8 cellular contexts compared by ENCODE assay signal in genomic region chr17:80760501-80760900, GRCh38.
DNase-seq lines count a peak whose midpoint lies in the region; ATAC-seq and TF ChIP-seq lines count a peak whose summit lies in the region.

No MANE protein-coding gene starts in this region.

- H3K9me3 ChIP-seq in suprapubic skin: no peaks in the 10 kb centered on the region

- TF ChIP-seq EP300 in suprapubic skin (IDR thresholded peaks at IDR 0.05): no peak

- no peak overlapping the region for H3K27ac Mint-ChIP-seq in memory B cell

- peak; percentile 31 for ATAC-seq in memory B cell (ENCODE audit: low read depth)
- no peak for ATAC-seq in HG03025 (IDR thresholded peaks at IDR 0.05; ENCODE audit: low FRiP score, unreplicated experiment)
- ATAC-seq in Right ventricle myocardium inferior: no peak

- intact Hi-C loops in Right ventricle myocardium inferior (cut with DNase I): no loop called here

- H3K4me3 Mint-ChIP-seq in memory B cell: no peak overlapping the region

- DNase-seq in DMS79 treated with DMSO at 0.1 percent for 48 hours (lab: John Stamatoyannopoulos, UW) (peak; percentile 71), NCI-H1417 treated with DMSO at 0.1 percent for 48 hours (lab: John Stamatoyannopoulos, UW) (peak; percentile 64), SKM-1 treated with dmso at 0.1 percent for 144 hours (lab: John Stamatoyannopoulos, UW; ENCODE audit: unreplicated experiment) (peak; percentile 57), memory B cell (ENCODE audit: low spot score in 2 of 2) (no peak), AG08395 (ENCODE audit: low spot score) (no peak), suprapubic skin (ENCODE audit: low spot score in 2 of 2) (no peak), Right ventricle myocardium inferior (ENCODE audit: missing footprints) (no peak)

- no peaks in the 10 kb centered on the region for H3K9me3 Mint-ChIP-seq in memory B cell

- TF ChIP-seq POLR2A in suprapubic skin (IDR thresholded peaks at IDR 0.05): no peak

- H3K27ac ChIP-seq in suprapubic skin: no peak overlapping the region

- no peaks in the 10 kb centered on the region for H3K27me3 ChIP-seq in suprapubic skin

- peaks cover 7% of the 10 kb centered on the region for H3K36me3 ChIP-seq in suprapubic skin

- no peak for TF ChIP-seq CTCF in suprapubic skin (IDR thresholded peaks at IDR 0.05)

- no peak overlapping the region for H3K4me3 ChIP-seq in suprapubic skin

- H3K27me3 Mint-ChIP-seq in memory B cell: no peaks in the 10 kb centered on the region

- H3K4me1 ChIP-seq in suprapubic skin: peaks cover 11% of the 10 kb centered on the region

- peaks cover 16% of the 10 kb centered on the region for H3K36me3 Mint-ChIP-seq in memory B cell

- H3K4me1 Mint-ChIP-seq in memory B cell: peaks cover 23% of the 10 kb centered on the region

- WGBS in suprapubic skin: 53% methylated on average over 10 of the region's 12 CpGs

Comparison
In these comparisons a context has a peak if more than half of its experiments do, and no peak if none do; other contexts are left out.
1. DNase-seq: peak in DMS79 treated with DMSO at 0.1 percent for 48 hours (single experiment), NCI-H1417 treated with DMSO at 0.1 percent for 48 hours (single experiment) and SKM-1 treated with dmso at 0.1 percent for 144 hours (single experiment); none in memory B cell (0 of 2), AG08395 (single experiment), suprapubic skin (0 of 2) and Right ventricle myocardium inferior (single experiment).